8 cellular contexts compared by ENCODE assay signal in the genomic region with DNA sequence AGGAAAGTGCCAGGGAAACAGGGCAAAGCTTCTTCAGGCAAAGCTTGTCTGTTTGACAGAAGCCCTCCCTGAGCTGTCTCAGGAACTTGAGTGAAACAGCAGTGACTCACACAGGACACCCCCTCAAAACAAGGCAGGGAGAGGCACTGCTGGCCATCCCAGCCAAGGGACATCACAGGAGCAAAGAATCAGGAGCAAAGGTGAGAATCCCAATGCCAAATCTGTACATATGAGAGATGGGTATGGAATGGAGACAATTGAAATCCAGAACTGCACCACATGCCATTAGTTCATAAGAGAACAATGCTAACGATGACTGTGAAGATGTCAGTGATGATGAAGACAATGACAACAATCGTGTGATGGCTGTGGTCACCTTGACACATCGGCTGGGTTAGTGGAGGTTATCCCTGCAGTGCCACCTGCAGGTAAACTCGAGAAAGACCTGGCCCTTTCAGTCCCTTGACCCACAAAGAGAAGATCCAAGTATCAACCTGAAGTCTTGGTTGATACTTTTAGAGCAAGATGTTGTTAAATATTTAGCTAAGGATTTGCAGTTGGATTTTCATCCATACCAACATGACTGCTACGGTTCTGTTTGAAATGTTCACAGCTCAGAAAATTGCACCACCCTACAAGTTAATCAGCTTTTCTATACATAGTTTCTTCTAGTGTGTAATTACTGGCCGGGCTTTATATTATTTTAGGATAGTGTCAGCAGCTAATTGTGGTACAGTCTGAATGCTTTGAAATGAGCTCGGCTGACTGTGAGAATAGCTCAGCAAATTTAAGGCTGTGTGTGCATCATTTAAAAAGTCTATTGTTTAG. TPM values are rescaled to one million over a fixed set of nuclear protein-coding genes. Genes with fewer than 3 reads are reported as not detected.
DNase-seq lines count a peak whose midpoint lies in the region; ATAC-seq and TF ChIP-seq lines count a peak whose summit lies in the region.

No MANE protein-coding gene starts in this region.

- peaks cover 14 to 17% of the 10 kb centered on the region in 2 donors for H3K9me3 Mint-ChIP-seq in activated naive CD4-positive, alpha-beta T cell treated with anti-CD3 and anti-CD28 coated beads, Interleukin-2, amount 50 U/mL, for 72 hours
- peaks cover 24% of the 10 kb centered on the region for H3K9me3 Mint-ChIP-seq in activated naive CD8-positive, alpha-beta T cell treated with anti-CD3 and anti-CD28 coated beads, Interleukin-2, amount 50 U/mL, for 24 hours

- no peak overlapping the region for H3K27ac Mint-ChIP-seq in activated naive CD4-positive, alpha-beta T cell treated with anti-CD3 and anti-CD28 coated beads, Interleukin-2, amount 50 U/mL, for 72 hours
- H3K27ac Mint-ChIP-seq in activated naive CD8-positive, alpha-beta T cell treated with anti-CD3 and anti-CD28 coated beads, Interleukin-2, amount 50 U/mL, for 24 hours, result no peak overlapping the region

- peaks cover 0 to 11% of the 10 kb centered on the region in 2 donors for H3K36me3 Mint-ChIP-seq in activated naive CD4-positive, alpha-beta T cell treated with anti-CD3 and anti-CD28 coated beads, Interleukin-2, amount 50 U/mL, for 72 hours
- H3K36me3 Mint-ChIP-seq in activated naive CD8-positive, alpha-beta T cell treated with anti-CD3 and anti-CD28 coated beads, Interleukin-2, amount 50 U/mL, for 24 hours (ENCODE audit: low read depth), result no peaks in the 10 kb centered on the region

- peak; percentile 51 to 55 for ATAC-seq in activated naive CD4-positive, alpha-beta T cell treated with anti-CD3 and anti-CD28 coated beads, Interleukin-2, amount 50 U/mL, for 72 hours
- ATAC-seq in HG03175 (IDR thresholded peaks at IDR 0.05; ENCODE audit: unreplicated experiment), result peak; percentile 86
- peak; percentile 36 for ATAC-seq in activated naive CD8-positive, alpha-beta T cell treated with anti-CD3 and anti-CD28 coated beads, Interleukin-2, amount 50 U/mL, for 24 hours
- no peak for ATAC-seq in GM19395 (IDR thresholded peaks at IDR 0.05; ENCODE audit: unreplicated experiment)
- no peak for ATAC-seq in GM21717 (IDR thresholded peaks at IDR 0.05; ENCODE audit: unreplicated experiment)
- ATAC-seq in GM21619 (IDR thresholded peaks at IDR 0.05; ENCODE audit: unreplicated experiment), result no peak

- H3K79me2 ChIP-seq in osteoblast (ENCODE audit: insufficient read depth, low read length), result no peaks in the 10 kb centered on the region

- peak; percentile 56 for TF ChIP-seq CTCF in osteoblast (IDR thresholded peaks at IDR 0.05; ENCODE audit: extremely low read depth, low read depth, low read length)

- no peaks in the 10 kb centered on the region for H3K4me1 Mint-ChIP-seq in activated naive CD8-positive, alpha-beta T cell treated with anti-CD3 and anti-CD28 coated beads, Interleukin-2, amount 50 U/mL, for 24 hours

- no peak overlapping the region for H3K4me3 ChIP-seq in osteoblast (ENCODE audit: insufficient read depth, low read length)

- peaks cover 17% of the 10 kb centered on the region for H3K4me1 ChIP-seq in osteoblast (ENCODE audit: insufficient read depth, low read length)

- H3K36me3 ChIP-seq in osteoblast (ENCODE audit: insufficient read depth, low read length), result no peaks in the 10 kb centered on the region

- no peak overlapping the region for H3K4me3 Mint-ChIP-seq in activated naive CD8-positive, alpha-beta T cell treated with anti-CD3 and anti-CD28 coated beads, Interleukin-2, amount 50 U/mL, for 24 hours

- H3K27me3 Mint-ChIP-seq in activated naive CD8-positive, alpha-beta T cell treated with anti-CD3 and anti-CD28 coated beads, Interleukin-2, amount 50 U/mL, for 24 hours, result peaks cover 21% of the 10 kb centered on the region

- H2AFZ ChIP-seq in osteoblast (ENCODE audit: low read length), result peak overlapping the region; percentile 72

- no peaks in the 10 kb centered on the region for H4K20me1 ChIP-seq in osteoblast (ENCODE audit: insufficient read depth, low read length)

- H3K27me3 ChIP-seq in osteoblast (ENCODE audit: insufficient read depth, low read length), result no peaks in the 10 kb centered on the region

- H3K4me2 ChIP-seq in osteoblast (ENCODE audit: insufficient read depth, low read length), result no peak overlapping the region

- H3K27ac ChIP-seq in osteoblast (ENCODE audit: low read depth, low read length), result peak overlapping the region; percentile 57

- H3K9me3 ChIP-seq in osteoblast (ENCODE audit: low read depth, low read length), result no peaks in the 10 kb centered on the region

- peak in 1 of 2 donors; percentile 5 for DNase-seq in activated naive CD4-positive, alpha-beta T cell treated with anti-CD3 and anti-CD28 coated beads, Interleukin-2, amount 50 U/mL, for 72 hours (ENCODE audit: low spot score in 2 of 2)
- no peak for DNase-seq in activated naive CD4-positive, alpha-beta T cell (lab: John Stamatoyannopoulos, UW)
- DNase-seq in activated naive CD8-positive, alpha-beta T cell treated with anti-CD3 and anti-CD28 coated beads, Interleukin-2, amount 50 U/mL, for 24 hours, result peak; percentile 4
- peak; percentile 50 for DNase-seq in osteoblast (ENCODE audit: insufficient read length, low spot score, missing footprints)

RNA-seq across cellular contexts. Expression of gene IPO5, which starts 42.0 kb away (rescaled TPM):
- total RNA-seq in activated naive CD4-positive, alpha-beta T cell treated with anti-CD3 and anti-CD28 coated beads, Interleukin-2, amount 50 U/mL, for 72 hours, result 100 to 1,000 TPM; 228 to 256 TPM
- total RNA-seq in osteoblast, result 316 and 317 TPM in 2 replicates

Comparison
In these comparisons a context has a peak if more than half of its experiments do, and no peak if none do; other contexts are left out.
1. ATAC-seq: peak in activated naive CD4-positive, alpha-beta T cell treated with anti-CD3 and anti-CD28 coated beads, Interleukin-2, amount 50 U/mL, for 72 hours (2 of 2), HG03175 (single experiment) and activated naive CD8-positive, alpha-beta T cell treated with anti-CD3 and anti-CD28 coated beads, Interleukin-2, amount 50 U/mL, for 24 hours (single experiment); none in GM19395 (single experiment), GM21717 (single experiment) and GM21619 (single experiment).
2. DNase-seq: peak in activated naive CD8-positive, alpha-beta T cell treated with anti-CD3 and anti-CD28 coated beads, Interleukin-2, amount 50 U/mL, for 24 hours (single experiment) and osteoblast (single experiment); none in activated naive CD4-positive, alpha-beta T cell (0 of 4).